ENCODE assay signal across 8 cellular contexts in genomic region chr3:3127432-3128010, GRCh38. TPM values are rescaled to one million over a fixed set of nuclear protein-coding genes. Genes with fewer than 3 reads are reported as not detected.
DNase-seq lines count a peak whose midpoint lies in the region; ATAC-seq, FAIRE-seq and TF ChIP-seq lines count a peak whose summit lies in the region.

No MANE protein-coding gene starts in this region.

- no peaks in the 10 kb centered on the region for H3K9me3 ChIP-seq in effector memory CD4-positive, alpha-beta T cell (ENCODE audit: control insufficient read depth, low read length)

- TF ChIP-seq CTCF in nephron progenitor cell (IDR thresholded peaks at IDR 0.05) = no peak

- H3K4me1 Mint-ChIP-seq in nephron progenitor cell = peaks cover 31% of the 10 kb centered on the region

- peaks cover 14% of the 10 kb centered on the region for H3K36me3 ChIP-seq in effector memory CD4-positive, alpha-beta T cell (ENCODE audit: control insufficient read depth, insufficient read depth, low read length)

- peak; percentile 8 for DNase-seq in GM12891 (ENCODE audit: insufficient read length, low spot score)
- peak; percentile 39 for DNase-seq in activated CD4-positive, CD25-positive, alpha-beta regulatory T cell treated with anti-CD3 and anti-CD28 coated beads, Interleukin-2, amount 50 U/mL, for 72 hours
- DNase-seq in effector memory CD4-positive, alpha-beta T cell = peak in 1 of 3 donors; percentile 26
- DNase-seq in nephron progenitor cell = no peak
- DNase-seq in NCI-H1436 treated with DMSO at 0.1 percent for 48 hours (lab: John Stamatoyannopoulos, UW) = no peak

- H3K36me3 Mint-ChIP-seq in nephron progenitor cell (ENCODE audit: low read depth) = peaks cover 31% of the 10 kb centered on the region

- TF ChIP-seq POLR2A in GM12891 (IDR thresholded peaks at IDR 0.05; ENCODE audit: low read depth, low read length) = peak; percentile 55

- peak; percentile 69 for FAIRE-seq in GM12891 (lab: Jason Lieb, UNC)

- H3K4me3 Mint-ChIP-seq in nephron progenitor cell = peak overlapping the region; percentile 96

- peak overlapping the region; percentile 97 for H3K27ac Mint-ChIP-seq in nephron progenitor cell

- H3K9me3 Mint-ChIP-seq in nephron progenitor cell = peaks cover 8% of the 10 kb centered on the region

- no peaks in the 10 kb centered on the region for H3K27me3 Mint-ChIP-seq in nephron progenitor cell (ENCODE audit: low read depth, poor library complexity)

- peaks cover 17% of the 10 kb centered on the region for H3K4me1 ChIP-seq in effector memory CD4-positive, alpha-beta T cell (ENCODE audit: control insufficient read depth, insufficient read depth, low read length, poor library complexity, severe bottlenecking)

- peak overlapping the region; percentile 68 for H3K4me3 ChIP-seq in effector memory CD4-positive, alpha-beta T cell (ENCODE audit: insufficient read depth, low read depth, low read length, poor library complexity, severe bottlenecking)

- ATAC-seq in HG03442 (IDR thresholded peaks at IDR 0.05; ENCODE audit: unreplicated experiment) (peak; percentile 22), HG02763 (IDR thresholded peaks at IDR 0.05; ENCODE audit: unreplicated experiment) (no peak), HG02840 (IDR thresholded peaks at IDR 0.05; ENCODE audit: low FRiP score, unreplicated experiment) (no peak)

- H3K27me3 ChIP-seq in effector memory CD4-positive, alpha-beta T cell (replicated peaks; ENCODE audit: control insufficient read depth, insufficient read depth, low read length, poor library complexity, severe bottlenecking) = no peaks in the 10 kb centered on the region

- H3K27ac ChIP-seq in effector memory CD4-positive, alpha-beta T cell (ENCODE audit: insufficient read depth, low read length, poor library complexity, severe bottlenecking) = peak overlapping the region; percentile 93

TF ChIP-seq in GM12891, 5 proteins besides CTCF, POLR2A, EP300 and RAD21:
- TF ChIP-seq POU2F2 (IDR thresholded peaks at IDR 0.05; ENCODE audit: low read depth, low read length) (no peak), SPI1 (IDR thresholded peaks at IDR 0.05; ENCODE audit: low read depth, low read length) (no peak), PAX5 (IDR thresholded peaks at IDR 0.05; ENCODE audit: insufficient read depth, low read length, severe bottlenecking) (no peak), TAF1 (IDR thresholded peaks at IDR 0.05; ENCODE audit: low read depth, low read length) (no peak), POLR2AphosphoS5 (IDR thresholded peaks at IDR 0.05; ENCODE audit: low read depth, low read length) (no peak)
TF ChIP-seq in GM12891: peak in this region for 0.

RNA-seq across cellular contexts. Expression of gene TRNT1, which starts 0.8 kb away (rescaled TPM):
- polyA plus RNA-seq in GM12891 (2012; ENCODE audit: low read depth, missing spikeins) = 16.2 TPM

RNA-seq across cellular contexts. Expression of gene IL5RA, which starts 17.3 kb away (rescaled TPM):
- polyA plus RNA-seq in GM12891 (2012; ENCODE audit: low read depth, missing spikeins) = 0.09 TPM

RNA-seq across cellular contexts. Expression of gene CRBN, which starts 52.0 kb away (rescaled TPM):
- polyA plus RNA-seq in GM12891 (2012; ENCODE audit: low read depth, missing spikeins) = 21.0 TPM

Comparison
In these comparisons a context has a peak if more than half of its experiments do, and no peak if none do; other contexts are left out.
1. DNase-seq: peak in GM12891 (single experiment) and activated CD4-positive, CD25-positive, alpha-beta regulatory T cell treated with anti-CD3 and anti-CD28 coated beads, Interleukin-2, amount 50 U/mL, for 72 hours (single experiment); none in nephron progenitor cell (single experiment) and NCI-H1436 treated with DMSO at 0.1 percent for 48 hours (single experiment).